11 cellular contexts compared by ENCODE assay signal in the genomic region with DNA sequence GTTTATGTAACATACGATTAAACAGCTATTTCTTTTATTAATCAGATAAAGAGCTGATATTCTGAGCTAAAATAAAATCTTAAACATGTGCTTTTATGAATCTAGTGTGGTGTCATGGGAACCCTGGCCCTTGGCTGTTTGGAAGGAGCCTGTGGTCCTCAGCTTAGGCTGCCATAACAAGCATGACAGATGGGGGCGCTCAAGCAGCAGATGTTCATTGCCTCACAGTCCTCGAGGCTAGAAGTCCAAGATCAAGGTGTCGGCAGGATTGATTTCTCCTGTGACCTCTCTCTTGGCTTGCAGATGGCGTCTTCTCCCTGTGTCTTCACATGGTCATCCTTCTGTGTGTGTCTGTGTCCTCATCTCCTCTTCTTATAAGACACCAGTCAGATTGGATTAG.
A peak's percentile ranks its signal among the peaks of the same experiment; 100 is the strongest.
DNase-seq lines count a peak whose midpoint lies in the region; ATAC-seq and TF ChIP-seq lines count a peak whose summit lies in the region.
"Had no signal": no experiment of that assay in that cellular context is flagged by ENCODE, and none has a peak within 500 bp of the region (broad histone marks: within the 10 kb centered on the region; RNA-seq: fewer than 3 reads in every experiment).

No MANE protein-coding gene starts in this region.

- H3K36me3 Mint-ChIP-seq in CD14-positive monocyte (no peaks in the 10 kb centered on the region), glutamatergic neuron (ENCODE audit: unreplicated experiment) (peaks cover 19% of the 10 kb centered on the region)

- H3K9me3 ChIP-seq in gastrocnemius medialis: no peaks in the 10 kb centered on the region
- H3K9me3 ChIP-seq in right cardiac atrium (ENCODE audit: control insufficient read depth, low read length): no peaks in the 10 kb centered on the region
- H3K9me3 ChIP-seq: Peyer's patch, prostate gland had no signal

- WGBS in right cardiac atrium: 75% methylated on average over 5 of the region's 5 CpGs

- H3K27ac Mint-ChIP-seq in CD14-positive monocyte: no peak overlapping the region
- H3K27ac Mint-ChIP-seq in glutamatergic neuron (ENCODE audit: unreplicated experiment): no peak overlapping the region

- TF ChIP-seq CTCF in CD14-positive monocyte (IDR thresholded peaks at IDR 0.05) (peak; percentile 27), GM12873 (IDR thresholded peaks at IDR 0.05; ENCODE audit: insufficient read depth, low read depth, low read length, missing control alignments) (peak; percentile 62), glutamatergic neuron (IDR thresholded peaks at IDR 0.05; ENCODE audit: partially characterized antibody, unreplicated experiment) (peak; percentile 25), gastrocnemius medialis (IDR thresholded peaks at IDR 0.05 in 4 of 5, conservative IDR thresholded peaks at IDR 0.05 in 1 of 5) (no peak)

- in situ Hi-C loops in gastrocnemius medialis (cut with MboI; ENCODE audit: low sequenced_read_pairs in 4 of 4): no loop called here

- DNase-seq in CD14-positive monocyte (ENCODE audit: low spot score) (no peak), OCI-M1 (lab: John Stamatoyannopoulos, UW) (peak; percentile 7), glutamatergic neuron (peak; percentile 40), posterior vena cava (ENCODE audit: low spot score) (no peak), gastrocnemius medialis (no peak), right cardiac atrium (no peak)
- DNase-seq: activated CD4-positive, CD25-positive, alpha-beta regulatory T cell; Peyer's patch had no signal

- H3K9me3 Mint-ChIP-seq in CD14-positive monocyte: peaks cover 6 to 15% (median 8%) of the 10 kb centered on the region in 7 donors
- no peaks in the 10 kb centered on the region for H3K9me3 Mint-ChIP-seq in glutamatergic neuron (ENCODE audit: unreplicated experiment)

- H3K4me3 Mint-ChIP-seq in CD14-positive monocyte (no peak overlapping the region), glutamatergic neuron (ENCODE audit: unreplicated experiment) (no peak overlapping the region)

- no peak for ATAC-seq in GM19455 (IDR thresholded peaks at IDR 0.05; ENCODE audit: unreplicated experiment)
- no peak for ATAC-seq in gastrocnemius medialis
- no peak for ATAC-seq in right cardiac atrium

- peaks cover 3 to 6% (median 3%) of the 10 kb centered on the region in 3 donors for H3K27me3 Mint-ChIP-seq in CD14-positive monocyte (ENCODE audit: low read depth in 3 of 3)
- H3K27me3 Mint-ChIP-seq in glutamatergic neuron (ENCODE audit: unreplicated experiment): no peaks in the 10 kb centered on the region

- H3K4me3 ChIP-seq in gastrocnemius medialis: no peak overlapping the region
- H3K4me3 ChIP-seq in right cardiac atrium (ENCODE audit: low read length): no peak overlapping the region
- H3K4me3 ChIP-seq: Peyer's patch, prostate gland had no signal

- H3K27ac ChIP-seq in gastrocnemius medialis (no peak overlapping the region), right cardiac atrium (ENCODE audit: low read length) (no peak overlapping the region)
- H3K27ac ChIP-seq: Peyer's patch, prostate gland had no signal

- intact Hi-C loops in CD14-positive monocyte (cut with micrococcal nuclease): no loop called here
- intact Hi-C loops in posterior vena cava (cut with DNase I): no loop called here
- intact Hi-C loops in gastrocnemius medialis (cut with DNase I; ENCODE audit: low total_unique reads): no loop called here
- intact Hi-C loops in right cardiac atrium (cut with DNase I): no loop called here

- no peaks in the 10 kb centered on the region for H3K4me1 ChIP-seq in gastrocnemius medialis
- H3K4me1 ChIP-seq in right cardiac atrium (ENCODE audit: control insufficient read depth, insufficient read depth, low read length): no peaks in the 10 kb centered on the region
- H3K4me1 ChIP-seq: Peyer's patch, prostate gland had no signal

- H3K4me1 Mint-ChIP-seq in CD14-positive monocyte (peaks cover 15% of the 10 kb centered on the region), glutamatergic neuron (ENCODE audit: low read depth, unreplicated experiment) (peaks cover 2% of the 10 kb centered on the region)

- TF ChIP-seq POLR2A in gastrocnemius medialis (IDR thresholded peaks at IDR 0.05): no peak

- H3K36me3 ChIP-seq in gastrocnemius medialis: no peaks in the 10 kb centered on the region
- H3K36me3 ChIP-seq: Peyer's patch, prostate gland had no signal

- H3K27me3 ChIP-seq in gastrocnemius medialis (no peaks in the 10 kb centered on the region), right cardiac atrium (ENCODE audit: control insufficient read depth, insufficient read depth) (no peaks in the 10 kb centered on the region)
- H3K27me3 ChIP-seq: Peyer's patch had no signal

Comparison
In these comparisons a context has a peak if more than half of its experiments do, and no peak if none do; other contexts are left out.
1. DNase-seq: peak in OCI-M1 (single experiment) and glutamatergic neuron (single experiment); none in CD14-positive monocyte (single experiment), posterior vena cava (single experiment), gastrocnemius medialis (0 of 2) and right cardiac atrium (0 of 3).
2. CTCF ChIP-seq: peak in CD14-positive monocyte (single experiment), GM12873 (single experiment) and glutamatergic neuron (single experiment); none in gastrocnemius medialis (0 of 5).